Comparison of ENCODE assay signal across 8 cellular contexts in genomic region chr9:124941689-124942561, GRCh38.
A peak's percentile ranks its signal among the peaks of the same experiment; 100 is the strongest.
DNase-seq lines count a peak whose midpoint lies in the region; ATAC-seq, FAIRE-seq and TF ChIP-seq lines count a peak whose summit lies in the region.

No MANE protein-coding gene starts in this region.

- no peaks in the 10 kb centered on the region for H3K27me3 ChIP-seq in OCI-LY3 (ENCODE audit: low read depth, low read length)

- H3K36me3 Mint-ChIP-seq in nephron progenitor cell (ENCODE audit: low read depth) = peaks cover 5% of the 10 kb centered on the region

- H3K27ac ChIP-seq in OCI-LY3 (ENCODE audit: low read length) = peak overlapping the region; percentile 66

- peaks cover 5% of the 10 kb centered on the region; the same call in 1 of the 2 replicates for H3K79me2 ChIP-seq in OCI-LY3 (ENCODE audit: low read length)

- no peaks in the 10 kb centered on the region for H3K36me3 ChIP-seq in OCI-LY3 (replicated peaks; ENCODE audit: low read depth, low read length)

- TF ChIP-seq CTCF in OCI-LY3 (IDR thresholded peaks at IDR 0.05; ENCODE audit: low read depth, low read length) (no peak), nephron progenitor cell (IDR thresholded peaks at IDR 0.05) (no peak)

- peak; percentile 61 for FAIRE-seq in GM18507 (lab: Jason Lieb, UNC)

- peak overlapping the region; percentile 48 for H2AFZ ChIP-seq in OCI-LY3 (ENCODE audit: low read depth, low read length)

- H3K9me3 ChIP-seq in OCI-LY3 (ENCODE audit: insufficient read depth, low read length) = no peaks in the 10 kb centered on the region

- peak overlapping the region; percentile 70 for H3K9ac ChIP-seq in OCI-LY3 (ENCODE audit: low read length)

- peak; percentile 7 for DNase-seq in GM18507 (ENCODE audit: extremely low spot score, insufficient read length, low read depth)
- peak; percentile 58 for DNase-seq in activated T-helper 1 cell treated with Interleukin-2 at 50 U/mL for 16 hours (ENCODE audit: low read depth)
- DNase-seq in fibroblast of peridontal ligament (ENCODE audit: extremely low read depth) = peak; percentile 63
- peak; percentile 49 for DNase-seq in nephron progenitor cell
- DNase-seq in stimulated activated naive CD8-positive, alpha-beta T cell treated with anti-CD3 and anti-CD28 coated beads, Interleukin-15, amount 100 ng/mL, for 72 hours = peak; percentile 52 to 69

- ATAC-seq in HG02884 (IDR thresholded peaks at IDR 0.05; ENCODE audit: unreplicated experiment) (peak; percentile 25), HG03520 (IDR thresholded peaks at IDR 0.05; ENCODE audit: unreplicated experiment) (no peak)
- peak; percentile 65 for ATAC-seq in stimulated activated naive CD8-positive, alpha-beta T cell treated with anti-CD3 and anti-CD28 coated beads, Interleukin-15, amount 100 ng/mL, for 72 hours

- H3K9me3 Mint-ChIP-seq in nephron progenitor cell = no peaks in the 10 kb centered on the region
- H3K9me3 Mint-ChIP-seq in stimulated activated naive CD8-positive, alpha-beta T cell treated with anti-CD3 and anti-CD28 coated beads, Interleukin-15, amount 100 ng/mL, for 72 hours = no peaks in the 10 kb centered on the region

- no peaks in the 10 kb centered on the region for H3K27me3 Mint-ChIP-seq in nephron progenitor cell (ENCODE audit: low read depth, poor library complexity)
- no peaks in the 10 kb centered on the region for H3K27me3 Mint-ChIP-seq in stimulated activated naive CD8-positive, alpha-beta T cell treated with anti-CD3 and anti-CD28 coated beads, Interleukin-15, amount 100 ng/mL, for 72 hours

- peak overlapping the region; percentile 87 for H3K4me3 Mint-ChIP-seq in nephron progenitor cell
- H3K4me3 Mint-ChIP-seq in stimulated activated naive CD8-positive, alpha-beta T cell treated with anti-CD3 and anti-CD28 coated beads, Interleukin-15, amount 100 ng/mL, for 72 hours = peak overlapping the region; percentile 87 to 96

- H3K27ac Mint-ChIP-seq in nephron progenitor cell = peak overlapping the region; percentile 99
- peak overlapping the region; percentile 96 to 100 for H3K27ac Mint-ChIP-seq in stimulated activated naive CD8-positive, alpha-beta T cell treated with anti-CD3 and anti-CD28 coated beads, Interleukin-15, amount 100 ng/mL, for 72 hours

- peak overlapping the region; percentile 85 for H3K4me3 ChIP-seq in OCI-LY3 (ENCODE audit: low read length)

- no peaks in the 10 kb centered on the region for H4K20me1 ChIP-seq in OCI-LY3 (ENCODE audit: insufficient read depth, low read length)

- peaks cover 23% of the 10 kb centered on the region for H3K4me1 Mint-ChIP-seq in nephron progenitor cell
- peaks cover 32% of the 10 kb centered on the region for H3K4me1 Mint-ChIP-seq in stimulated activated naive CD8-positive, alpha-beta T cell treated with anti-CD3 and anti-CD28 coated beads, Interleukin-15, amount 100 ng/mL, for 72 hours

- H3K4me2 ChIP-seq in OCI-LY3 (ENCODE audit: low read length) = peak overlapping the region; percentile 78

- peaks cover 12% of the 10 kb centered on the region for H3K4me1 ChIP-seq in OCI-LY3 (ENCODE audit: low read length)

Comparison
In these comparisons a context has a peak if more than half of its experiments do, and no peak if none do; other contexts are left out.
1. DNase-seq: peak in every context shown above with its lines; median percentile 63 in fibroblast of peridontal ligament; 60 in stimulated activated naive CD8-positive, alpha-beta T cell treated with anti-CD3 and anti-CD28 coated beads, Interleukin-15, amount 100 ng/mL, for 72 hours; 58 in activated T-helper 1 cell treated with Interleukin-2 at 50 U/mL for 16 hours; 49 in nephron progenitor cell; 7 in GM18507.